In genomic region chr11:46353706-46354105, GRCh38 we compare ENCODE assay signal across 11 cellular contexts. TPM values are rescaled to one million over a fixed set of nuclear protein-coding genes. Genes with fewer than 3 reads are reported as not detected.
A peak's percentile ranks its signal among the peaks of the same experiment; 100 is the strongest.
DNase-seq lines count a peak whose midpoint lies in the region; ATAC-seq and TF ChIP-seq lines count a peak whose summit lies in the region.
"Had no signal": no experiment of that assay in that cellular context is flagged by ENCODE, and none has a peak within 500 bp of the region (broad histone marks: within the 10 kb centered on the region; RNA-seq: fewer than 3 reads in every experiment).

No MANE protein-coding gene starts in this region.

- H3K4me1 Mint-ChIP-seq in stimulated activated memory B cell treated with anti-CD40 and anti-IgM and Interleukin-4, amounts not matched to agents 10 μg/mL and 1 μg/mL and 100 μg/mL, for 72 hours: peaks cover 48% of the 10 kb centered on the region
- H3K4me1 Mint-ChIP-seq in Calu3 (ENCODE audit: low read depth, unreplicated experiment): peaks cover 20% of the 10 kb centered on the region

- no TSS peak for BruUV-seq in Calu3 (replicated peaks; lab: Mats Ljungman, UMichigan)

- H3K27ac Mint-ChIP-seq in stimulated activated memory B cell treated with anti-CD40 and anti-IgM and Interleukin-4, amounts not matched to agents 10 μg/mL and 1 μg/mL and 100 μg/mL, for 72 hours: peak overlapping the region; percentile 9
- H3K27ac Mint-ChIP-seq in Calu3 (ENCODE audit: unreplicated experiment): no peak overlapping the region

- TF ChIP-seq CTCF in Calu3 (IDR thresholded peaks at IDR 0.05; ENCODE audit: unreplicated experiment): no peak

- intact Hi-C loops in head of caudate nucleus (cut with DNase I): no loop called here
- intact Hi-C loops in Calu3 (cut with micrococcal nuclease; ENCODE audit: unreplicated experiment): no loop called here

- H3K9me3 Mint-ChIP-seq in stimulated activated memory B cell treated with anti-CD40 and anti-IgM and Interleukin-4, amounts not matched to agents 10 μg/mL and 1 μg/mL and 100 μg/mL, for 72 hours: no peaks in the 10 kb centered on the region
- no peaks in the 10 kb centered on the region for H3K9me3 Mint-ChIP-seq in Calu3 (ENCODE audit: low read depth, unreplicated experiment)

- H3K27me3 Mint-ChIP-seq in stimulated activated memory B cell treated with anti-CD40 and anti-IgM and Interleukin-4, amounts not matched to agents 10 μg/mL and 1 μg/mL and 100 μg/mL, for 72 hours: no peaks in the 10 kb centered on the region
- H3K27me3 Mint-ChIP-seq in Calu3 (ENCODE audit: unreplicated experiment): no peaks in the 10 kb centered on the region

- CTCF ChIA-PET in Calu3 (lab: Charles Lee): interaction anchor here (1.2 kb wide), 1 partner anchor 10 kb away, joined by 3 read pairs; no protein-coding TSS in a partner anchor

- no peak overlapping the region for H3K4me3 Mint-ChIP-seq in stimulated activated memory B cell treated with anti-CD40 and anti-IgM and Interleukin-4, amounts not matched to agents 10 μg/mL and 1 μg/mL and 100 μg/mL, for 72 hours
- H3K4me3 Mint-ChIP-seq in Calu3 (ENCODE audit: low read depth, unreplicated experiment): no peak overlapping the region

- peak; percentile 37 for ATAC-seq in stimulated activated memory B cell treated with anti-CD40 and anti-IgM and Interleukin-4, amounts not matched to agents 10 μg/mL and 1 μg/mL and 100 μg/mL, for 72 hours
- ATAC-seq: left lung had no signal

- DNase-seq in NCI-H2227 (lab: John Stamatoyannopoulos, UW; ENCODE audit: unreplicated experiment) (peak; percentile 31), NCI-H2227 treated with DMSO at 0.1 percent for 48 hours (lab: John Stamatoyannopoulos, UW) (no peak), activated T-cell treated with anti-CD3 and anti-CD28 coated beads for 48 hours (ENCODE audit: low read depth) (peak; percentile 53), head of caudate nucleus (peak in 29 of 42 donors; percentile 47 to 88 (median 66)), Calu3 (no peak), LoVo (ENCODE audit: low spot score) (no peak), AG20443 (ENCODE audit: low spot score) (no peak)
- DNase-seq: 8988T, NCI-H2081 treated with DMSO at 0.1 percent for 48 hours had no signal

- H3K36me3 Mint-ChIP-seq in stimulated activated memory B cell treated with anti-CD40 and anti-IgM and Interleukin-4, amounts not matched to agents 10 μg/mL and 1 μg/mL and 100 μg/mL, for 72 hours: peaks cover 20% of the 10 kb centered on the region
- H3K36me3 Mint-ChIP-seq in Calu3 (ENCODE audit: insufficient read depth, unreplicated experiment): peaks cover 2% of the 10 kb centered on the region

RNA-seq across cellular contexts. Expression of gene DGKZ, which starts 6.4 kb away (rescaled TPM):
- 38.0 and 40.2 TPM in 2 replicates for total RNA-seq in Calu3 (2022)

RNA-seq across cellular contexts. Expression of gene MDK, which starts 27.8 kb away (rescaled TPM):
- 74.9 and 139 TPM in 2 replicates for total RNA-seq in Calu3 (2022)

RNA-seq across cellular contexts. Expression of gene CHRM4, which starts 37.9 kb away (rescaled TPM):
- not detected in 2 replicates for total RNA-seq in Calu3 (2022)
- total RNA-seq: left lung had no signal

Comparison
In these comparisons a context has a peak if more than half of its experiments do, and no peak if none do; other contexts are left out.
1. DNase-seq: peak in NCI-H2227 (single experiment), activated T-cell treated with anti-CD3 and anti-CD28 coated beads for 48 hours (single experiment) and head of caudate nucleus (29 of 42); none in NCI-H2227 treated with DMSO at 0.1 percent for 48 hours (single experiment), Calu3 (single experiment), LoVo (single experiment) and AG20443 (single experiment).